In genomic region chr5:94432499-94432898, GRCh38 we compare ENCODE assay signal across 14 cellular contexts.
A peak's percentile ranks its signal among the peaks of the same experiment; 100 is the strongest.
DNase-seq lines count a peak whose midpoint lies in the region; ATAC-seq and TF ChIP-seq lines count a peak whose summit lies in the region.
"Had no signal": no experiment of that assay in that cellular context is flagged by ENCODE, and none has a peak within 500 bp of the region (broad histone marks: within the 10 kb centered on the region; RNA-seq: fewer than 3 reads in every experiment).

No MANE protein-coding gene starts in this region.

- peak overlapping the region; percentile 59 to 82 (median 64) for H3K27ac ChIP-seq in upper lobe of left lung
- H3K27ac ChIP-seq in tibial artery: no peak overlapping the region

- no peak for TF ChIP-seq POLR2A in upper lobe of left lung (IDR thresholded peaks at IDR 0.05)

- in situ Hi-C loops in astrocyte of the spinal cord (cut with HindIII; ENCODE audit: low sequenced_read_pairs): no loop called here

- TF ChIP-seq CTCF in astrocyte of the spinal cord (IDR thresholded peaks at IDR 0.05; ENCODE audit: low read depth, low read length): no peak
- TF ChIP-seq CTCF in upper lobe of left lung (IDR thresholded peaks at IDR 0.05): no peak
- TF ChIP-seq CTCF in tibial artery (IDR thresholded peaks at IDR 0.05): no peak

- peak in 1 of 4 donors; percentile 19 for TF ChIP-seq EP300 in upper lobe of left lung (IDR thresholded peaks at IDR 0.05)

- no peaks in the 10 kb centered on the region for H3K4me1 ChIP-seq in upper lobe of left lung
- no peaks in the 10 kb centered on the region for H3K4me1 ChIP-seq in tibial artery

- H3K4me3 ChIP-seq in astrocyte of the spinal cord (ENCODE audit: low read depth, low read length): no peak overlapping the region
- no peak overlapping the region for H3K4me3 ChIP-seq in upper lobe of left lung
- H3K4me3 ChIP-seq in tibial artery: no peak overlapping the region
- H3K4me3 ChIP-seq: suprapubic skin had no signal

- intact Hi-C loops in tibial artery (cut with DNase I; ENCODE audit: low total_unique reads): no loop called here

- peak in 1 of 2 donors; percentile 86 for ATAC-seq in upper lobe of left lung (ENCODE audit: low FRiP score in 2 of 2)

- H3K27me3 ChIP-seq in upper lobe of left lung (no peaks in the 10 kb centered on the region), tibial artery (no peaks in the 10 kb centered on the region)
- H3K27me3 ChIP-seq: suprapubic skin had no signal

- H3K36me3 ChIP-seq in upper lobe of left lung: no peaks in the 10 kb centered on the region
- peaks cover 0 to 3% (median 0%) of the 10 kb centered on the region in 3 donors for H3K36me3 ChIP-seq in tibial artery
- H3K36me3 ChIP-seq: suprapubic skin had no signal

- H3K9me3 ChIP-seq in upper lobe of left lung: no peaks in the 10 kb centered on the region
- peaks cover 0 to 6% (median 0%) of the 10 kb centered on the region in 3 donors for H3K9me3 ChIP-seq in tibial artery
- H3K9me3 ChIP-seq: suprapubic skin had no signal

- DNase-seq in NCI-H748 (lab: John Stamatoyannopoulos, UW; ENCODE audit: unreplicated experiment) (peak; percentile 6), NCI-H748 treated with DMSO at 0.1 percent for 48 hours (lab: John Stamatoyannopoulos, UW) (no peak), astrocyte of the spinal cord (ENCODE audit: low read depth, low spot score) (peak; percentile 65), iris pigment epithelial cell (ENCODE audit: low read depth) (peak; percentile 78), upper lobe of left lung (no peak), NCI-H2081 treated with DMSO at 0.1 percent for 48 hours (lab: John Stamatoyannopoulos, UW) (no peak), NAMALWA (ENCODE audit: low spot score) (no peak), tibial artery (no peak)
- DNase-seq: activated CD4-positive, alpha-beta T cell treated with anti-CD3 and anti-CD28 coated beads, Interleukin-2, amount 50 U/mL, for 48 hours; DMS79; head of caudate nucleus; NCI-H146; T-helper 1 cell had no signal

Comparison
In these comparisons a context has a peak if more than half of its experiments do, and no peak if none do; other contexts are left out.
1. DNase-seq: peak in NCI-H748 (single experiment), astrocyte of the spinal cord (single experiment) and iris pigment epithelial cell (single experiment); none in NCI-H748 treated with DMSO at 0.1 percent for 48 hours (single experiment), upper lobe of left lung (0 of 2), NCI-H2081 treated with DMSO at 0.1 percent for 48 hours (single experiment), NAMALWA (single experiment) and tibial artery (0 of 2).
2. H3K27ac ChIP-seq: peak in upper lobe of left lung (4 of 4); none in tibial artery (0 of 2).